ENCODE assay signal across 14 cellular contexts in the genomic region with DNA sequence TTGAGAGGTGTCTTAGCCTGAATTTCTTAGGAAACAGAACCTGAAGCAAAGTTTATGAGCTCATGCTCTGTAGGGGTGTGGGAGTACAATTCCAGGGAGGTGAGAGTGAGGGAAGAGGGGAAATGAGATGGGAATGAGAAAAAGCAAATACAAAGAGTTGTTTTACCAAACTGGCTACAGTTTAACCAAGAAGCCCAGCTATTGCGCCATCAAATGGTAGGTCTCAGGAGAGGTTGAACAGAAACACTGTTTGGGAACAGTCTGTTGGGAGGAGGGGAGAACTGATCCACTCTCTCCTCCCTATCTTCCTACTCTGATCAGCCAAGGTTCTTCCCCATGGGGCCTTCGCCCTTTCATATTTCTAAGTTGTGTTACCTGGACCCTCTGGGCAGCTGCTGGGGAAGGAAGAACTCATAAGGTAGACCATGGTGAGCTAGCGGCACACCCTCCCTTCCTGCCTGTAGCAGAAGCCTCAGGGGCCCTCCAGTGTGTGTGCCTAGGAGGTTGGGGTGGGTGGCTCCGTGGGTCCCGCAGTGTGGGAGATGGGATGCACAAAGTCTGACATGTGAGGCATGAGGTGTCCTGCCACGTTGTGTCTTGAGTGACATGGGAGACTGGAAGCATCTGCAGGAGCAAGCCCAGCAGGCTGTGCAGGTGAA.
DNase-seq lines count a peak whose midpoint lies in the region; ATAC-seq and TF ChIP-seq lines count a peak whose summit lies in the region.
"Had no signal": no experiment of that assay in that cellular context is flagged by ENCODE, and none has a peak within 500 bp of the region (broad histone marks: within the 10 kb centered on the region; RNA-seq: fewer than 3 reads in every experiment).

No MANE protein-coding gene starts in this region.

- H4K5ac ChIP-seq in IMR-90 (ENCODE audit: low read depth, low read length): no peak overlapping the region

- TF ChIP-seq CTCF in IMR-90 (conservative IDR thresholded peaks at IDR 0.05; ENCODE audit: low read depth, low read length) (no peak), osteocyte (IDR thresholded peaks at IDR 0.05) (no peak), vagina (IDR thresholded peaks at IDR 0.05) (no peak), GM20000 (IDR thresholded peaks at IDR 0.05; ENCODE audit: extremely low read depth, missing control alignments) (no peak)

- no peaks in the 10 kb centered on the region for H3K9me3 Mint-ChIP-seq in osteocyte (ENCODE audit: unreplicated experiment)
- H3K9me3 Mint-ChIP-seq: CD4-positive, alpha-beta T cell; IgD-negative memory B cell had no signal

- dilution Hi-C loops in IMR-90 (cut with HindIII; ENCODE audit: low sequenced_read_pairs, unreplicated experiment): no loop called here

- H3K4me1 Mint-ChIP-seq in osteocyte (ENCODE audit: unreplicated experiment): no peaks in the 10 kb centered on the region
- H3K4me1 Mint-ChIP-seq: B cell, IgD-negative memory B cell had no signal

- H3K36me3 ChIP-seq in BLaER1: no peaks in the 10 kb centered on the region
- no peaks in the 10 kb centered on the region for H3K36me3 ChIP-seq in IMR-90 (ENCODE audit: control insufficient read depth, insufficient read depth, low read length)
- no peaks in the 10 kb centered on the region for H3K36me3 ChIP-seq in vagina

- intact Hi-C loops in IMR-90 (cut with micrococcal nuclease) (no loop called here), vagina (cut with DNase I) (loop anchor here (10.0 kb wide), 1 partner anchor 527 kb away; no protein-coding TSS in a partner anchor)

- no TSS peak for BruUV-seq in IMR-90 (replicated peaks; lab: Mats Ljungman, UMichigan)

- H3K4me2 ChIP-seq in BLaER1: peak overlapping the region; percentile 62
- no peak overlapping the region for H3K4me2 ChIP-seq in IMR-90 (ENCODE audit: low read depth, low read length)

- H2AK5ac ChIP-seq in IMR-90 (ENCODE audit: low read depth, low read length): no peak overlapping the region

- H2BK20ac ChIP-seq in IMR-90 (ENCODE audit: low read depth, low read length): no peak overlapping the region

- H3K27me3 ChIP-seq in BLaER1 (no peaks in the 10 kb centered on the region), IMR-90 (ENCODE audit: control insufficient read depth, insufficient read depth, low read length) (no peaks in the 10 kb centered on the region), vagina (no peaks in the 10 kb centered on the region)

- peaks cover 22% of the 10 kb centered on the region for H3K4me1 ChIP-seq in BLaER1
- H3K4me1 ChIP-seq in IMR-90 (ENCODE audit: control insufficient read depth, insufficient read depth, low read length): no peaks in the 10 kb centered on the region
- H3K4me1 ChIP-seq in vagina: no peaks in the 10 kb centered on the region
- H3K4me1 ChIP-seq: Caco-2 had no signal

- WGBS in IMR-90 (ENCODE audit: extremely low coverage in 2 of 2, insufficient read length in 1 of 2), 2 experiments: no CpG with 5 or more reads among the region's 6 CpGs

- no peak overlapping the region for H3K14ac ChIP-seq in IMR-90 (replicated peaks; ENCODE audit: low read depth, low read length)

- H3K9me1 ChIP-seq in IMR-90 (ENCODE audit: insufficient read depth, low read length): no peaks in the 10 kb centered on the region

- no peak for ATAC-seq in IMR-90 (ENCODE audit: low read depth)

- H3K9me3 ChIP-seq in BLaER1 (no peaks in the 10 kb centered on the region), IMR-90 (ENCODE audit: control insufficient read depth, insufficient read depth, low read length) (no peaks in the 10 kb centered on the region), vagina (no peaks in the 10 kb centered on the region)
- H3K9me3 ChIP-seq: Caco-2 had no signal

- TF ChIP-seq RAD21 in IMR-90 (IDR thresholded peaks at IDR 0.05; ENCODE audit: low read length): no peak

- no peak for DNase-seq in IMR-90
- DNase-seq in osteocyte (ENCODE audit: extremely low spot score, unreplicated experiment): peak; percentile 44
- peak; percentile 58 to 65 for DNase-seq in vagina (ENCODE audit: extremely low spot score in 2 of 2)
- DNase-seq in NCI-H187 treated with DMSO at 0.1 percent for 48 hours (lab: John Stamatoyannopoulos, UW): no peak
- no peak for DNase-seq in GM20000 (ENCODE audit: low spot score)
- DNase-seq: Caco-2; CD4-positive, alpha-beta T cell; GM23248; HCEC 1CT; KG1 had no signal

- TF ChIP-seq POLR2A in IMR-90 (IDR thresholded peaks at IDR 0.05; ENCODE audit: low read depth, low read length) (no peak), vagina (IDR thresholded peaks at IDR 0.05) (no peak)

- H2BK15ac ChIP-seq in IMR-90 (ENCODE audit: low read depth, low read length): no peak overlapping the region

- no peak overlapping the region for H3K27ac ChIP-seq in BLaER1
- H3K27ac ChIP-seq in IMR-90 (ENCODE audit: insufficient read depth, low read length): no peak overlapping the region
- no peak overlapping the region for H3K27ac ChIP-seq in vagina
- H3K27ac ChIP-seq: C4-2B, GM23248 had no signal

- H3K4me3 ChIP-seq in BLaER1 (no peak overlapping the region), IMR-90 (ENCODE audit: insufficient read depth, low read depth, low read length) (no peak overlapping the region), vagina (no peak overlapping the region)
- H3K4me3 ChIP-seq: GM23248 had no signal

- H3K18ac ChIP-seq in IMR-90 (ENCODE audit: low read depth, low read length): no peak overlapping the region

- CTCF ChIA-PET in IMR-90 (lab: Yijun Ruan, JAX): no interaction called here

- no peak overlapping the region for H2AK9ac ChIP-seq in IMR-90 (replicated peaks; ENCODE audit: low read depth, low read length, poor library complexity)

- H3K9ac ChIP-seq in BLaER1 (no peak overlapping the region), IMR-90 (ENCODE audit: low read depth, low read length) (no peak overlapping the region)
- H3K9ac ChIP-seq: GM23248 had no signal

- no peak overlapping the region for H3K27ac Mint-ChIP-seq in osteocyte (ENCODE audit: unreplicated experiment)
- H3K27ac Mint-ChIP-seq: B cell; CD4-positive, alpha-beta T cell had no signal

- H4K8ac ChIP-seq in IMR-90 (ENCODE audit: low read depth in 2 of 2, low read length in 2 of 2): no peak overlapping the region

- H3K23ac ChIP-seq in IMR-90 (ENCODE audit: low read depth, low read length): no peak overlapping the region

- no peak overlapping the region for H3K4me3 Mint-ChIP-seq in osteocyte (ENCODE audit: unreplicated experiment)
- H3K4me3 Mint-ChIP-seq: B cell; CD4-positive, alpha-beta T cell; IgD-negative memory B cell had no signal

- no peak overlapping the region for H2AFZ ChIP-seq in IMR-90 (replicated peaks; ENCODE audit: low read length, poor library complexity)
- H2AFZ ChIP-seq: GM23248 had no signal

- H3K79me1 ChIP-seq in IMR-90 (ENCODE audit: low read depth in 1 of 2, low read length in 2 of 2): no peaks in the 10 kb centered on the region

- POLR2A ChIA-PET in IMR-90 (lab: Charles Lee; ENCODE audit: unreplicated experiment): no interaction called here

- in situ Hi-C loops in IMR-90 (cut with MboI; ENCODE audit: low sequenced_read_pairs): loop anchor here (25.0 kb wide), 1 partner anchor 561 kb away; no protein-coding TSS in a partner anchor

- peaks cover 16% of the 10 kb centered on the region for H3K27me3 Mint-ChIP-seq in osteocyte (ENCODE audit: unreplicated experiment)

- H4K91ac ChIP-seq in IMR-90 (ENCODE audit: insufficient read depth, low read depth, low read length): no peak overlapping the region

- no peaks in the 10 kb centered on the region for H3K36me3 Mint-ChIP-seq in osteocyte (ENCODE audit: unreplicated experiment)

- H2BK5ac ChIP-seq in IMR-90 (ENCODE audit: low read depth, low read length, poor library complexity, severe bottlenecking): no peak overlapping the region

- H3K56ac ChIP-seq in IMR-90 (ENCODE audit: extremely low read depth, insufficient read depth, low read length): no peak overlapping the region

- no peak overlapping the region for H3K4ac ChIP-seq in IMR-90 (ENCODE audit: low read depth, low read length)

- H4K20me1 ChIP-seq in BLaER1 (no peaks in the 10 kb centered on the region), IMR-90 (ENCODE audit: insufficient read depth, low read length) (no peaks in the 10 kb centered on the region)

- H2BK120ac ChIP-seq in IMR-90 (ENCODE audit: low read depth, low read length): no peak overlapping the region

TF ChIP-seq in IMR-90, 13 proteins besides CTCF, POLR2A, EP300 and RAD21:
- TF ChIP-seq CEBPB (IDR thresholded peaks at IDR 0.05; ENCODE audit: low read depth, low read length) (peak; percentile 53), SMC3 (IDR thresholded peaks at IDR 0.05; ENCODE audit: low read depth, low read length) (no peak)

Comparison
In these comparisons a context has a peak if more than half of its experiments do, and no peak if none do; other contexts are left out.
1. DNase-seq: peak in osteocyte (single experiment) and vagina (2 of 2); none in IMR-90 (single experiment), NCI-H187 treated with DMSO at 0.1 percent for 48 hours (single experiment) and GM20000 (single experiment).